ENCODE assay signal across 16 cellular contexts in the genomic region with DNA sequence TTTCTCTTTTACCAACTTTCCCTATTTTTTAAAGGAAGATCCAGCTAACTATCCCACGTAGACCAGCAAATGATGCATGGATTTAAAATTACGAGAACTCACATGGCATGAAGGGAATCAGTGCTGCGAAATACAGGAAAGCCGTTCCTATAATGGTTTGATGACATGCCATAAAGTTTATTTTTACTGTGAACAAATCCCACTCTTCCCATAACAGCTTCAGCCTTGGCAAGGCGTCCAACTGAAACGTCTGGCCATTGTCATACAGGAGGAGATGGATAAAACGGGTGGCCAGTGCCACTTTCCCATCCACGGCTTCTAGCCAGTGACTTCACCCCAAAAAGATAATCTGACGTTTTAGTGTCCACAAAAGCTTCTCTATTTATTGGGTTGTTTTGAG.
"Had no signal": no experiment of that assay in that cellular context is flagged by ENCODE, and none has a peak within 500 bp of the region (broad histone marks: within the 10 kb centered on the region; RNA-seq: fewer than 3 reads in every experiment).

No MANE protein-coding gene starts in this region.

- H3K36me3 ChIP-seq: neural progenitor cell, ovary had no signal

- H3K9me3 Mint-ChIP-seq: type B pancreatic cell had no signal

- H3K4me3 Mint-ChIP-seq: immature natural killer cell; naive thymus-derived CD4-positive, alpha-beta T cell; neural progenitor cell; type B pancreatic cell had no signal

- DNase-seq: central memory CD4-positive, alpha-beta T cell; cortex of kidney; effector CD8-positive, alpha-beta T cell; foreskin melanocyte; immature natural killer cell; mesendoderm; naive thymus-derived CD4-positive, alpha-beta T cell; ovary; retina; stimulated activated CD4-positive, alpha-beta T cell treated with anti-CD3 and anti-CD28 coated beads, Interleukin-2, amount 100 ng/mL, for 48 hours; stimulated activated naive CD4-positive, alpha-beta T cell treated with Interleukin-2 at 50 U/mL for 16 hours had no signal

- ATAC-seq: naive thymus-derived CD4-positive, alpha-beta T cell had no signal

- H3K27ac Mint-ChIP-seq: immature natural killer cell; naive thymus-derived CD4-positive, alpha-beta T cell; neural progenitor cell; progenitor cell of endocrine pancreas; type B pancreatic cell had no signal

- H3K4me1 Mint-ChIP-seq: immature natural killer cell had no signal

- H3K9me3 ChIP-seq: ovary had no signal

- H3K27me3 ChIP-seq: dorsolateral prefrontal cortex, neural progenitor cell, ovary had no signal

- H3K27ac ChIP-seq: neural progenitor cell, ovary had no signal

- H3K36me3 Mint-ChIP-seq: immature natural killer cell had no signal

- H3K4me3 ChIP-seq: dorsolateral prefrontal cortex, neural progenitor cell, ovary, smooth muscle cell had no signal

- H3K4me1 ChIP-seq: neural progenitor cell had no signal

- H3K27me3 Mint-ChIP-seq: progenitor cell of endocrine pancreas, type B pancreatic cell had no signal
